ENCODE assay signal across 15 cellular contexts in genomic region chr5:80251636-80252035, GRCh38. TPM values are rescaled to one million over a fixed set of nuclear protein-coding genes. Genes with fewer than 3 reads are reported as not detected.
DNase-seq lines count a peak whose midpoint lies in the region; ATAC-seq and TF ChIP-seq lines count a peak whose summit lies in the region.
"Had no signal": no experiment of that assay in that cellular context is flagged by ENCODE, and none has a peak within 500 bp of the region (broad histone marks: within the 10 kb centered on the region; RNA-seq: fewer than 3 reads in every experiment).

No MANE protein-coding gene starts in this region.

- ATAC-seq in activated CD8-positive, alpha-beta T cell treated with anti-CD3 and anti-CD28 coated beads for 36 hours: no peak
- no peak for ATAC-seq in activated CD8-positive, alpha-beta T cell treated with anti-CD3 and anti-CD28 coated beads, Interleukin-2, amount 10 ng/mL, durations not matched to agents 7 days and 5 days
- ATAC-seq in psoas muscle (peak in 3 of 4 donors; percentile 27 to 62 (median 54)), HG03457 (IDR thresholded peaks at IDR 0.05; ENCODE audit: unreplicated experiment) (no peak)
- ATAC-seq: A549 had no signal

- H3K4me1 Mint-ChIP-seq in activated CD8-positive, alpha-beta T cell treated with anti-CD3 and anti-CD28 coated beads for 36 hours (ENCODE audit: low read depth): peaks cover 64% of the 10 kb centered on the region
- peaks cover 69% of the 10 kb centered on the region for H3K4me1 Mint-ChIP-seq in activated CD8-positive, alpha-beta T cell treated with anti-CD3 and anti-CD28 coated beads, Interleukin-2, amount 10 ng/mL, durations not matched to agents 7 days and 5 days (ENCODE audit: low read depth)
- peaks cover 75% of the 10 kb centered on the region for H3K4me1 Mint-ChIP-seq in dendritic cell treated with granulocyte-macrophage colony-stimulating factor and Interleukin-4, amounts not matched to agents 40 ng/mL and 50 ng/mL, for 4 days (ENCODE audit: low read depth)
- peaks cover 61% of the 10 kb centered on the region for H3K4me1 Mint-ChIP-seq in Calu3 (ENCODE audit: low read depth, unreplicated experiment)

- H3K36me3 ChIP-seq in psoas muscle (ENCODE audit: insufficient read depth in 1 of 2, low read depth in 1 of 2): no peaks in the 10 kb centered on the region
- H3K36me3 ChIP-seq: suprapubic skin had no signal

- H3K36me3 Mint-ChIP-seq in activated CD8-positive, alpha-beta T cell treated with anti-CD3 and anti-CD28 coated beads for 36 hours (ENCODE audit: low read depth): peaks cover 40% of the 10 kb centered on the region
- peaks cover 54% of the 10 kb centered on the region for H3K36me3 Mint-ChIP-seq in activated CD8-positive, alpha-beta T cell treated with anti-CD3 and anti-CD28 coated beads, Interleukin-2, amount 10 ng/mL, durations not matched to agents 7 days and 5 days (ENCODE audit: low read depth)
- peaks cover 50% of the 10 kb centered on the region for H3K36me3 Mint-ChIP-seq in dendritic cell treated with granulocyte-macrophage colony-stimulating factor and Interleukin-4, amounts not matched to agents 40 ng/mL and 50 ng/mL, for 4 days (ENCODE audit: low read depth)
- peaks cover 27% of the 10 kb centered on the region for H3K36me3 Mint-ChIP-seq in Calu3 (ENCODE audit: insufficient read depth, unreplicated experiment)

- H3K27me3 Mint-ChIP-seq in activated CD8-positive, alpha-beta T cell treated with anti-CD3 and anti-CD28 coated beads for 36 hours: no peaks in the 10 kb centered on the region
- no peaks in the 10 kb centered on the region for H3K27me3 Mint-ChIP-seq in activated CD8-positive, alpha-beta T cell treated with anti-CD3 and anti-CD28 coated beads, Interleukin-2, amount 10 ng/mL, durations not matched to agents 7 days and 5 days (ENCODE audit: low read depth)
- no peaks in the 10 kb centered on the region for H3K27me3 Mint-ChIP-seq in dendritic cell treated with granulocyte-macrophage colony-stimulating factor and Interleukin-4, amounts not matched to agents 40 ng/mL and 50 ng/mL, for 4 days
- H3K27me3 Mint-ChIP-seq in Calu3 (ENCODE audit: unreplicated experiment): no peaks in the 10 kb centered on the region

- intact Hi-C loops in activated CD8-positive, alpha-beta T cell treated with anti-CD3 and anti-CD28 coated beads for 36 hours (cut with micrococcal nuclease): loop anchor here (5.0 kb wide), 2 partner anchors 34 to 59 kb away; no protein-coding TSS in a partner anchor
- intact Hi-C loops in dendritic cell treated with granulocyte-macrophage colony-stimulating factor and Interleukin-4, amounts not matched to agents 40 ng/mL and 50 ng/mL, for 4 days (cut with micrococcal nuclease): loop anchor here (10.0 kb wide), 1 partner anchor 153 kb away; the partner anchor contains the start of gene ZFYVE16
- intact Hi-C loops in psoas muscle (cut with DNase I) (loop anchor here (5.0 to 10.0 kb wide), 3 partner anchors 34 to 153 kb away; partner anchors contain the start of gene ZFYVE16 (in 1 of the 2)), Calu3 (cut with micrococcal nuclease; ENCODE audit: unreplicated experiment) (no loop called here)

- CTCF ChIA-PET in activated CD8-positive, alpha-beta T cell treated with anti-CD3 and anti-CD28 coated beads for 36 hours (lab: Charles Lee): interaction anchor here (1.2 kb wide), 1 partner anchor 12 kb away, joined by 3 read pairs; no protein-coding TSS in a partner anchor
- CTCF ChIA-PET in activated CD8-positive, alpha-beta T cell treated with anti-CD3 and anti-CD28 coated beads, Interleukin-2, amount 10 ng/mL, durations not matched to agents 7 days and 5 days (lab: Charles Lee): interaction anchor here (1.5 kb wide), 2 partner anchors 12 to 17 kb away, joined by 3 to 5 read pairs; no protein-coding TSS in a partner anchor
- CTCF ChIA-PET in Calu3 (lab: Charles Lee): interaction anchor here (0.7 to 1.0 kb wide), 2 partner anchors 28 to 86 kb away, joined by 3 read pairs; no protein-coding TSS in a partner anchor

- H3K4me3 ChIP-seq in NB4 (ENCODE audit: low read depth, low read length): no peak overlapping the region
- H3K4me3 ChIP-seq in psoas muscle: no peak overlapping the region
- H3K4me3 ChIP-seq: A549, suprapubic skin had no signal

- WGBS in psoas muscle, 3 donors: 60 to 73% (median 73%) methylated on average over 8 of the region's 8 CpGs

- no peak for DNase-seq in activated CD8-positive, alpha-beta T cell treated with anti-CD3 and anti-CD28 coated beads for 36 hours
- DNase-seq in activated CD8-positive, alpha-beta T cell treated with anti-CD3 and anti-CD28 coated beads, Interleukin-2, amount 10 ng/mL, durations not matched to agents 7 days and 5 days: no peak
- DNase-seq in NB4 (ENCODE audit: low read depth) (peak; percentile 34), psoas muscle (peak; percentile 63 to 76), NCI-H345 treated with DMSO at 0.1 percent for 48 hours (lab: John Stamatoyannopoulos, UW; ENCODE audit: unreplicated experiment) (no peak), Calu3 (no peak)
- DNase-seq: aorta, dorsolateral prefrontal cortex, mesendoderm, NCI-H187 treated with DMSO at 0.1 percent for 48 hours, SHP77 treated with DMSO at 0.1 percent for 48 hours had no signal

- H3K4me3 Mint-ChIP-seq in activated CD8-positive, alpha-beta T cell treated with anti-CD3 and anti-CD28 coated beads for 36 hours: peak overlapping the region; percentile 97
- H3K4me3 Mint-ChIP-seq in activated CD8-positive, alpha-beta T cell treated with anti-CD3 and anti-CD28 coated beads, Interleukin-2, amount 10 ng/mL, durations not matched to agents 7 days and 5 days: no peak overlapping the region
- H3K4me3 Mint-ChIP-seq in dendritic cell treated with granulocyte-macrophage colony-stimulating factor and Interleukin-4, amounts not matched to agents 40 ng/mL and 50 ng/mL, for 4 days: no peak overlapping the region
- H3K4me3 Mint-ChIP-seq in Calu3 (ENCODE audit: low read depth, unreplicated experiment): no peak overlapping the region

- TF ChIP-seq POLR2A in NB4 (IDR thresholded peaks at IDR 0.05; ENCODE audit: extremely low read depth, insufficient read length): no peak

- H3K9me3 ChIP-seq in psoas muscle: no peaks in the 10 kb centered on the region
- H3K9me3 ChIP-seq: A549, suprapubic skin had no signal

- POLR2A ChIA-PET in activated CD8-positive, alpha-beta T cell treated with anti-CD3 and anti-CD28 coated beads for 36 hours (lab: Charles Lee): interaction anchor here (0.7 to 1.6 kb wide), 4 partner anchors 15 to 126 kb away, joined by 3 to 6 read pairs (median 3); no protein-coding TSS in a partner anchor
- POLR2A ChIA-PET in activated CD8-positive, alpha-beta T cell treated with anti-CD3 and anti-CD28 coated beads, Interleukin-2, amount 10 ng/mL, durations not matched to agents 7 days and 5 days (lab: Charles Lee): interaction anchor here (1.4 kb wide), 1 partner anchor 59 kb away, joined by 3 read pairs; no protein-coding TSS in a partner anchor

- no peak overlapping the region for H3K27ac ChIP-seq in psoas muscle
- H3K27ac ChIP-seq: A549 had no signal

- no peak for TF ChIP-seq CTCF in activated CD8-positive, alpha-beta T cell treated with anti-CD3 and anti-CD28 coated beads for 36 hours (IDR thresholded peaks at IDR 0.05)
- TF ChIP-seq CTCF in NB4 (IDR thresholded peaks at IDR 0.05; ENCODE audit: low read depth, low read length) (no peak), psoas muscle (IDR thresholded peaks at IDR 0.05) (no peak), Calu3 (IDR thresholded peaks at IDR 0.05; ENCODE audit: unreplicated experiment) (no peak)

- H3K4me1 ChIP-seq in psoas muscle: peaks cover 17% of the 10 kb centered on the region

- H3K9me3 Mint-ChIP-seq in activated CD8-positive, alpha-beta T cell treated with anti-CD3 and anti-CD28 coated beads for 36 hours: no peaks in the 10 kb centered on the region
- H3K9me3 Mint-ChIP-seq in activated CD8-positive, alpha-beta T cell treated with anti-CD3 and anti-CD28 coated beads, Interleukin-2, amount 10 ng/mL, durations not matched to agents 7 days and 5 days (ENCODE audit: insufficient read depth): no peaks in the 10 kb centered on the region
- no peaks in the 10 kb centered on the region for H3K9me3 Mint-ChIP-seq in dendritic cell treated with granulocyte-macrophage colony-stimulating factor and Interleukin-4, amounts not matched to agents 40 ng/mL and 50 ng/mL, for 4 days
- no peaks in the 10 kb centered on the region for H3K9me3 Mint-ChIP-seq in Calu3 (ENCODE audit: low read depth, unreplicated experiment)

- no TSS peak for BruUV-seq in Calu3 (replicated peaks; lab: Mats Ljungman, UMichigan)

- peak overlapping the region; percentile 91 for H3K27ac Mint-ChIP-seq in activated CD8-positive, alpha-beta T cell treated with anti-CD3 and anti-CD28 coated beads for 36 hours
- H3K27ac Mint-ChIP-seq in activated CD8-positive, alpha-beta T cell treated with anti-CD3 and anti-CD28 coated beads, Interleukin-2, amount 10 ng/mL, durations not matched to agents 7 days and 5 days: no peak overlapping the region
- peak overlapping the region; percentile 51 for H3K27ac Mint-ChIP-seq in dendritic cell treated with granulocyte-macrophage colony-stimulating factor and Interleukin-4, amounts not matched to agents 40 ng/mL and 50 ng/mL, for 4 days
- no peak overlapping the region for H3K27ac Mint-ChIP-seq in Calu3 (ENCODE audit: unreplicated experiment)

- H3K27me3 ChIP-seq in psoas muscle (ENCODE audit: insufficient read depth in 3 of 3, low read length in 2 of 3): no peaks in the 10 kb centered on the region
- H3K27me3 ChIP-seq: dorsolateral prefrontal cortex, suprapubic skin had no signal

RNA-seq across cellular contexts. Expression of gene SERINC5, which starts 4.2 kb away (rescaled TPM):
- total RNA-seq in activated CD8-positive, alpha-beta T cell treated with anti-CD3 and anti-CD28 coated beads for 36 hours: 10 to 100 TPM; 32.4 to 33.1 TPM
- 10 to 100 TPM; 52.5 to 54.5 TPM for total RNA-seq in activated CD8-positive, alpha-beta T cell treated with anti-CD3 and anti-CD28 coated beads, Interleukin-2, amount 10 ng/mL, durations not matched to agents 7 days and 5 days
- total RNA-seq in psoas muscle: 1 to 10 TPM; 2.7 to 8.6 (median 4.3) TPM
- 1 to 10 TPM in 2 of 3 donors, under 1 TPM in 1; 0.70 to 1.8 (median 1.7) TPM for polyA plus RNA-seq in psoas muscle
- 47.0 and 49.2 TPM in 2 replicates for total RNA-seq in Calu3 (2022)

Comparison
In these comparisons a context has a peak if more than half of its experiments do, and no peak if none do; other contexts are left out.
1. H3K27ac Mint-ChIP-seq: peak in activated CD8-positive, alpha-beta T cell treated with anti-CD3 and anti-CD28 coated beads for 36 hours (single experiment) and dendritic cell treated with granulocyte-macrophage colony-stimulating factor and Interleukin-4, amounts not matched to agents 40 ng/mL and 50 ng/mL, for 4 days (single experiment); none in activated CD8-positive, alpha-beta T cell treated with anti-CD3 and anti-CD28 coated beads, Interleukin-2, amount 10 ng/mL, durations not matched to agents 7 days and 5 days (single experiment) and Calu3 (single experiment).
2. ATAC-seq: peak in psoas muscle (3 of 4); none in activated CD8-positive, alpha-beta T cell treated with anti-CD3 and anti-CD28 coated beads for 36 hours (single experiment), activated CD8-positive, alpha-beta T cell treated with anti-CD3 and anti-CD28 coated beads, Interleukin-2, amount 10 ng/mL, durations not matched to agents 7 days and 5 days (single experiment) and HG03457 (single experiment).
3. DNase-seq: peak in NB4 (single experiment) and psoas muscle (2 of 2); none in activated CD8-positive, alpha-beta T cell treated with anti-CD3 and anti-CD28 coated beads for 36 hours (single experiment), activated CD8-positive, alpha-beta T cell treated with anti-CD3 and anti-CD28 coated beads, Interleukin-2, amount 10 ng/mL, durations not matched to agents 7 days and 5 days (single experiment), NCI-H345 treated with DMSO at 0.1 percent for 48 hours (single experiment) and Calu3 (single experiment).